ENCODE assay signal across 8 cellular contexts in the genomic region with DNA sequence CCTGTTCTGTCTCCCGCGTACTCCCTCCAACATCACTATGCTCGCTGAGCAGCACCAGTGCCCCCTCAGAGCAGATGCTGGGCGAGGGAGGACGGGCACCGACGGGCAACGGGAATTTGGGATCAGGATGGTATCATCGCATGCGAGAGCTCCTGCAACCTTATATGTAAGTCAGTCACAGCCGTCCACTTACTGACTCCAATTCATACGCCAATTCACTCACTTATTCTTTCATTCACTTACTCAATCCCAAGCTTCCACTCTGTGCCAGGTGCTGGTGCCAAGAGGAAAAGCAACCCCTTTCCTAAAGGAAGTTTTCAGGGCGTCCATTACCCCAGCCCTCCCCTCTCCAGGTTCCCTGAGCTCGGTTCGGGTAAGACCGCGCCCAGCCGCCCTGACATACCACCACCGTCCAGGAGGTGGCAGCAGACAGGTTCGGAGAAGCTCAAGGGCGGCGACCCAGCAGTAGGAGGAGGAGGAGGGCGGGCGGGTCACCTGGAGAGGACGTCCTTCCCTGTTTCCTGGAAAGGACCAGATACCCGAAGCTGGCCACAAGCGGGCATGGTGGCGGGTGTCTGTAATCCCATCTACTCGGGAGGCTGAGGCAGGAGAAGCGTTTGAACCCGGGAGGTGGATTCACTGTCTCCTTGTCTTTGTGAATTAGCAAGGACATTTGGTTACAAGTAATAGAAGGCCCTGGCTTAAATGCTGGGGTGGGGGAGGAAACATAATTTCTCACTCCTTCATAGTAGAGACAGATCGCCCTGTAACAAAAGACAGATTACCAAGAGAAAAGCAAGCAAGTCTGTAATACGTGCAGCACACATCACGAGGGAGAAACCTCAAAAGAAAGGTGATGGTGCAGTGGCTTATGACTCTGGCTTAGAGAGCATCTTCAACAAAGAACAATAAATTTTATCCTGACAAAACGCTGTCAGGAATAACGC. TPM values are rescaled to one million over a fixed set of nuclear protein-coding genes. Genes with fewer than 3 reads are reported as not detected.
DNase-seq lines count a peak whose midpoint lies in the region; ATAC-seq, FAIRE-seq and TF ChIP-seq lines count a peak whose summit lies in the region.

No MANE protein-coding gene starts in this region.

- peak; percentile 91 for FAIRE-seq in GM18507 (lab: Jason Lieb, UNC)

- peak; percentile 93 to 98 for ATAC-seq in naive thymus-derived CD8-positive, alpha-beta T cell
- no peak for ATAC-seq in HG02938 (IDR thresholded peaks at IDR 0.05; ENCODE audit: unreplicated experiment)

- H3K27ac Mint-ChIP-seq in naive thymus-derived CD8-positive, alpha-beta T cell: peak overlapping the region in 3 of 10 donors; percentile 15 to 83 (median 79)

- H3K27me3 Mint-ChIP-seq in naive thymus-derived CD8-positive, alpha-beta T cell: peaks cover 11 to 79% (median 28%) of the 10 kb centered on the region in 5 donors

- H3K4me1 Mint-ChIP-seq in naive thymus-derived CD8-positive, alpha-beta T cell: peaks cover 8 to 19% (median 12%) of the 10 kb centered on the region in 4 donors

- H3K4me3 Mint-ChIP-seq in naive thymus-derived CD8-positive, alpha-beta T cell: peak overlapping the region; percentile 54 to 81 (median 70)

- H3K9me3 Mint-ChIP-seq in naive thymus-derived CD8-positive, alpha-beta T cell: no peaks in the 10 kb centered on the region

- TF ChIP-seq CTCF in LNCAP (IDR thresholded peaks at IDR 0.05): peak; percentile 64

- peak; percentile 65 for DNase-seq in GM18507 (ENCODE audit: extremely low spot score, insufficient read length, low read depth)
- peak; percentile 84 for DNase-seq in RKO (ENCODE audit: low spot score)
- DNase-seq in activated T-helper 1 cell treated with anti-CD3 and anti-CD28 coated beads, Interleukin-2, amount 50 U/mL, for 16 hours (ENCODE audit: low read depth in 1 of 2, low spot score in 1 of 2): peak; percentile 73 to 82
- DNase-seq in fibroblast of peridontal ligament (ENCODE audit: extremely low read depth): peak; percentile 67
- peak; percentile 70 to 92 (median 81) for DNase-seq in naive thymus-derived CD8-positive, alpha-beta T cell
- peak; percentile 64 to 77 for DNase-seq in stimulated activated CD8-positive, alpha-beta memory T cell treated with anti-CD3 and anti-CD28 coated beads, Interleukin-7, amount 100 ng/mL, for 48 hours (ENCODE audit: extremely low read depth in 1 of 2, low read depth in 1 of 2)

- POLR2A ChIA-PET in naive thymus-derived CD8-positive, alpha-beta T cell (lab: Charles Lee): interaction anchor here (0.6 to 1.0 kb wide), 2 partner anchors 241 to 352 kb away, joined by 4 read pairs; partner anchors contain the start of gene RCAN3

- H3K36me3 Mint-ChIP-seq in naive thymus-derived CD8-positive, alpha-beta T cell: no peaks in the 10 kb centered on the region

RNA-seq across cellular contexts. Expression of gene IL22RA1, which starts 7.6 kb away (rescaled TPM):
- total RNA-seq in naive thymus-derived CD8-positive, alpha-beta T cell: not detected
- polyA plus RNA-seq in naive thymus-derived CD8-positive, alpha-beta T cell: not detected

RNA-seq across cellular contexts. Expression of gene IFNLR1, which starts 36.6 kb away (rescaled TPM):
- 1 to 10 TPM; 4.6 to 5.5 TPM for total RNA-seq in naive thymus-derived CD8-positive, alpha-beta T cell
- polyA plus RNA-seq in naive thymus-derived CD8-positive, alpha-beta T cell: 1 to 10 TPM in 1 of 3 donors, under 1 TPM in 2; 0.77 to 2.2 (median 0.82) TPM

RNA-seq across cellular contexts. Expression of gene MYOM3, which starts 38.6 kb away (rescaled TPM):
- not detected for total RNA-seq in naive thymus-derived CD8-positive, alpha-beta T cell
- polyA plus RNA-seq in naive thymus-derived CD8-positive, alpha-beta T cell: not detected
